In genomic region chr1:188244681-188245080, GRCh38 we compare ENCODE assay signal across 3 cellular contexts.
"Had no signal": no experiment of that assay in that cellular context is flagged by ENCODE, and none has a peak within 500 bp of the region (broad histone marks: within the 10 kb centered on the region; RNA-seq: fewer than 3 reads in every experiment).

No MANE protein-coding gene starts in this region.

- H3K4me3 ChIP-seq: GM12878 had no signal

- ATAC-seq: GM12878 had no signal

- DNase-seq: GDM1, GF-D8 had no signal
